In the genomic region with DNA sequence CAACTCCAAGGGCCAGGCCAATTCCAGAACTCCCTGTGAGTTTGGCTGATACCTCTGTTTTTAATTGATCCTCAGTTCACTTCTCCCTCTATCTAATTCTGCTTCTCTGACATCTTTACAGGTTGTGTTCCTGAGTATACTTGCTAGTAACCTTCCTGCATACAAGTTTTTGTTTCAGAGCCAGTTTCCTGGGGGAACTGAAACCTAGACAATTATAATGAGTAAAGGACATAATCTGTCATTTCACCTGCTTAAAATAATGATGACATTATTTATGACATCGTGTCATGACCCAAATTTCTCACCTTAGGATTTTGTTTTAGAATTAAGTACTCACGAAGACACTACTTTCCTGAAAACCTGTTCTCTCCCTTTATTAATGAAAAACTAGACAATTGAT, we compare ENCODE assay signal across 11 cellular contexts. TPM values are rescaled to one million over a fixed set of nuclear protein-coding genes. Genes with fewer than 3 reads are reported as not detected.
A peak's percentile ranks its signal among the peaks of the same experiment; 100 is the strongest.
DNase-seq lines count a peak whose midpoint lies in the region; ATAC-seq, FAIRE-seq and TF ChIP-seq lines count a peak whose summit lies in the region.
"Had no signal": no experiment of that assay in that cellular context is flagged by ENCODE, and none has a peak within 500 bp of the region (broad histone marks: within the 10 kb centered on the region; RNA-seq: fewer than 3 reads in every experiment).

No MANE protein-coding gene starts in this region.

- H3K27ac Mint-ChIP-seq in mesothelial cell of epicardium, result no peak overlapping the region
- H3K27ac Mint-ChIP-seq: activated naive CD4-positive, alpha-beta T cell treated with anti-CD3 and anti-CD28 coated beads for 36 hours had no signal

- ATAC-seq in GM19455 (IDR thresholded peaks at IDR 0.05; ENCODE audit: unreplicated experiment) (peak; percentile 59), HG03045 (IDR thresholded peaks at IDR 0.05; ENCODE audit: unreplicated experiment) (peak; percentile 52)

- H3K4me1 Mint-ChIP-seq in mesothelial cell of epicardium, result no peaks in the 10 kb centered on the region

- H3K27me3 Mint-ChIP-seq in mesothelial cell of epicardium (ENCODE audit: low read depth), result peaks cover 20% of the 10 kb centered on the region

- peaks cover 8% of the 10 kb centered on the region for H3K9me3 Mint-ChIP-seq in mesothelial cell of epicardium
- H3K9me3 Mint-ChIP-seq: activated naive CD4-positive, alpha-beta T cell treated with anti-CD3 and anti-CD28 coated beads for 36 hours had no signal

- DNase-seq in GM12892 (ENCODE audit: insufficient read length) (no peak), RPMI8226 (peak; percentile 63), MV-4-11 (lab: John Stamatoyannopoulos, UW) (no peak), urothelium cell line (ENCODE audit: low spot score) (no peak), mesothelial cell of epicardium (ENCODE audit: low spot score in 2 of 2, unreplicated experiment in 2 of 2) (no peak), foreskin melanocyte (no peak)
- DNase-seq: kidney glomerular epithelial cell had no signal

- no peaks in the 10 kb centered on the region for H3K36me3 Mint-ChIP-seq in mesothelial cell of epicardium

- FAIRE-seq in GM12892 (lab: Jason Lieb, UNC) (no peak), urothelium cell line (lab: Jason Lieb, UNC) (no peak)
- FAIRE-seq: endothelial cell of umbilical vein had no signal

- TF ChIP-seq POLR2A in GM12892 (IDR thresholded peaks at IDR 0.05; ENCODE audit: low read depth, low read length), result peak; percentile 32; the same call in 1 of the 2 replicates

- no peak for TF ChIP-seq CTCF in mesothelial cell of epicardium (IDR thresholded peaks at IDR 0.05; ENCODE audit: unreplicated experiment)

- no peak overlapping the region for H3K4me3 Mint-ChIP-seq in mesothelial cell of epicardium
- H3K4me3 Mint-ChIP-seq: activated naive CD4-positive, alpha-beta T cell treated with anti-CD3 and anti-CD28 coated beads for 36 hours had no signal

RNA-seq across cellular contexts. Expression of a gene that starts 12.5 kb away (rescaled TPM):
- 57.9 TPM for polyA plus RNA-seq in GM12892 (2012; ENCODE audit: missing spikeins)
- 65.9 to 72.3 TPM (median 67.7 TPM) in 3 replicates for total RNA-seq in mesothelial cell of epicardium
